In genomic region chr3:72482589-72483249, GRCh38 we compare ENCODE assay signal across 9 cellular contexts. TPM values are rescaled to one million over a fixed set of nuclear protein-coding genes. Genes with fewer than 3 reads are reported as not detected.
DNase-seq lines count a peak whose midpoint lies in the region; ATAC-seq and TF ChIP-seq lines count a peak whose summit lies in the region.
"Had no signal": no experiment of that assay in that cellular context is flagged by ENCODE, and none has a peak within 500 bp of the region (broad histone marks: within the 10 kb centered on the region; RNA-seq: fewer than 3 reads in every experiment).

No MANE protein-coding gene starts in this region.

- H3K36me3 ChIP-seq in MM.1S (replicated peaks; ENCODE audit: insufficient read depth, low read length), result no peaks in the 10 kb centered on the region
- no peaks in the 10 kb centered on the region for H3K36me3 ChIP-seq in esophagus muscularis mucosa
- no peaks in the 10 kb centered on the region for H3K36me3 ChIP-seq in suprapubic skin

- H3K4me2 ChIP-seq in MM.1S (ENCODE audit: low read depth, low read length), result peak overlapping the region; percentile 73

- no peaks in the 10 kb centered on the region for H3K79me2 ChIP-seq in MM.1S (ENCODE audit: low read length)

- no peaks in the 10 kb centered on the region for H3K27me3 Mint-ChIP-seq in activated CD8-positive, alpha-beta memory T cell treated with anti-CD3 and anti-CD28 coated beads, Interleukin-2, amount 10 ng/mL, durations not matched to agents 7 days and 5 days

- H4K20me1 ChIP-seq in MM.1S (ENCODE audit: insufficient read depth, low read length), result no peaks in the 10 kb centered on the region

- H3K27me3 ChIP-seq in MM.1S (replicated peaks; ENCODE audit: insufficient read depth, low read length), result no peaks in the 10 kb centered on the region
- H3K27me3 ChIP-seq in esophagus muscularis mucosa, result no peaks in the 10 kb centered on the region
- no peaks in the 10 kb centered on the region for H3K27me3 ChIP-seq in suprapubic skin

- 18% methylated on average over 12 of the region's 12 CpGs for WGBS in esophagus muscularis mucosa
- WGBS in suprapubic skin, result 13% methylated on average over 12 of the region's 12 CpGs

- no peaks in the 10 kb centered on the region for H3F3A ChIP-seq in MM.1S (ENCODE audit: insufficient read depth, low read length)

- peak; percentile 84 for ATAC-seq in activated CD8-positive, alpha-beta memory T cell treated with anti-CD3 and anti-CD28 coated beads, Interleukin-2, amount 10 ng/mL, durations not matched to agents 7 days and 5 days

- TF ChIP-seq CTCF in MM.1S (IDR thresholded peaks at IDR 0.05; ENCODE audit: low read length) (no peak), esophagus muscularis mucosa (IDR thresholded peaks at IDR 0.05) (no peak), suprapubic skin (IDR thresholded peaks at IDR 0.05) (no peak)

- H3K4me1 ChIP-seq in MM.1S (ENCODE audit: low read length) (peaks cover 6% of the 10 kb centered on the region), esophagus muscularis mucosa (peaks cover 26 to 39% (median 38%) of the 10 kb centered on the region in 4 donors), suprapubic skin (peaks cover 22% of the 10 kb centered on the region)

- H3K27ac Mint-ChIP-seq in activated CD8-positive, alpha-beta memory T cell treated with anti-CD3 and anti-CD28 coated beads, Interleukin-2, amount 10 ng/mL, durations not matched to agents 7 days and 5 days, result peak overlapping the region; percentile 88

- no peaks in the 10 kb centered on the region for H3K9me2 ChIP-seq in MM.1S (replicated peaks; ENCODE audit: insufficient read depth, low read length)

- CTCF ChIA-PET in activated CD8-positive, alpha-beta memory T cell treated with anti-CD3 and anti-CD28 coated beads, Interleukin-2, amount 10 ng/mL, durations not matched to agents 7 days and 5 days (lab: Charles Lee), result interaction anchor here (0.8 to 1.2 kb wide), 4 partner anchors 12 to 339 kb away, joined by 3 read pairs; no protein-coding TSS in a partner anchor

- peak overlapping the region; percentile 50 for H3K4me3 ChIP-seq in MM.1S (ENCODE audit: low read length)
- H3K4me3 ChIP-seq in esophagus muscularis mucosa, result peak overlapping the region; percentile 32 to 54 (median 40)
- peak overlapping the region; percentile 35 for H3K4me3 ChIP-seq in suprapubic skin

- H3K4me3 Mint-ChIP-seq in activated CD8-positive, alpha-beta memory T cell treated with anti-CD3 and anti-CD28 coated beads, Interleukin-2, amount 10 ng/mL, durations not matched to agents 7 days and 5 days, result peak overlapping the region; percentile 59

- DNase-seq in DMS53 (lab: John Stamatoyannopoulos, UW) (peak; percentile 63), DMS53 treated with DMSO at 0.1 percent for 48 hours (lab: John Stamatoyannopoulos, UW; ENCODE audit: unreplicated experiment) (no peak), MM.1S (peak; percentile 47), esophagus muscularis mucosa (ENCODE audit: extremely low spot score) (peak; percentile 96), non-pigmented ciliary epithelial cell (ENCODE audit: low read depth) (peak; percentile 43), suprapubic skin (ENCODE audit: low spot score in 2 of 2) (peak; percentile 81 to 84), NCI-H1048 (lab: John Stamatoyannopoulos, UW) (no peak)
- DNase-seq in activated CD8-positive, alpha-beta memory T cell treated with anti-CD3 and anti-CD28 coated beads, Interleukin-2, amount 10 ng/mL, durations not matched to agents 7 days and 5 days, result peak; percentile 89

- intact Hi-C loops in esophagus muscularis mucosa (cut with DNase I), result no loop called here

- no peaks in the 10 kb centered on the region for H3K9me3 ChIP-seq in MM.1S (replicated peaks; ENCODE audit: insufficient read depth, low read length)
- no peaks in the 10 kb centered on the region for H3K9me3 ChIP-seq in esophagus muscularis mucosa
- H3K9me3 ChIP-seq in suprapubic skin, result no peaks in the 10 kb centered on the region

- peaks cover 11% of the 10 kb centered on the region for H3K36me3 Mint-ChIP-seq in activated CD8-positive, alpha-beta memory T cell treated with anti-CD3 and anti-CD28 coated beads, Interleukin-2, amount 10 ng/mL, durations not matched to agents 7 days and 5 days

- H3K27ac ChIP-seq in MM.1S (ENCODE audit: low read length), result peak overlapping the region; percentile 32; the same call in 1 of the 2 replicates
- H3K27ac ChIP-seq in esophagus muscularis mucosa (replicated peaks in 1 of 4), result peak overlapping the region; percentile 29 to 69 (median 64)
- no peak overlapping the region for H3K27ac ChIP-seq in suprapubic skin
- H3K27ac ChIP-seq: 22Rv1 had no signal

- H3K9ac ChIP-seq in MM.1S (ENCODE audit: low read length), result peak overlapping the region; percentile 42; the same call in 1 of the 2 replicates

- no peaks in the 10 kb centered on the region for H3K9me3 Mint-ChIP-seq in activated CD8-positive, alpha-beta memory T cell treated with anti-CD3 and anti-CD28 coated beads, Interleukin-2, amount 10 ng/mL, durations not matched to agents 7 days and 5 days (ENCODE audit: low read depth)

- H2AFZ ChIP-seq in MM.1S (ENCODE audit: low read length), result peak overlapping the region; percentile 98

- H3K4me1 Mint-ChIP-seq in activated CD8-positive, alpha-beta memory T cell treated with anti-CD3 and anti-CD28 coated beads, Interleukin-2, amount 10 ng/mL, durations not matched to agents 7 days and 5 days, result peaks cover 64% of the 10 kb centered on the region

- no peak for TF ChIP-seq POLR2A in esophagus muscularis mucosa (IDR thresholded peaks at IDR 0.05; ENCODE audit: low read depth)
- TF ChIP-seq POLR2A in suprapubic skin (IDR thresholded peaks at IDR 0.05), result no peak

- TF ChIP-seq EP300 in esophagus muscularis mucosa (IDR thresholded peaks at IDR 0.05), result no peak
- TF ChIP-seq EP300 in suprapubic skin (IDR thresholded peaks at IDR 0.05), result no peak

RNA-seq across cellular contexts. Expression of gene RYBP, which starts 36.3 kb away (rescaled TPM):
- total RNA-seq in activated CD8-positive, alpha-beta memory T cell treated with anti-CD3 and anti-CD28 coated beads, Interleukin-2, amount 10 ng/mL, durations not matched to agents 7 days and 5 days, result 10 to 100 TPM; 11.7 to 17.9 TPM
- total RNA-seq in esophagus muscularis mucosa, result 10 to 100 TPM; 14.2 to 16.6 (median 15.1) TPM
- total RNA-seq in suprapubic skin, result 10 to 100 TPM; 11.4 to 13.8 (median 12.2) TPM

Comparison
In these comparisons a context has a peak if more than half of its experiments do, and no peak if none do; other contexts are left out.
1. DNase-seq: peak in DMS53 (single experiment), MM.1S (single experiment), activated CD8-positive, alpha-beta memory T cell treated with anti-CD3 and anti-CD28 coated beads, Interleukin-2, amount 10 ng/mL, durations not matched to agents 7 days and 5 days (single experiment), esophagus muscularis mucosa (single experiment), non-pigmented ciliary epithelial cell (single experiment) and suprapubic skin (2 of 2); none in DMS53 treated with DMSO at 0.1 percent for 48 hours (single experiment) and NCI-H1048 (single experiment).
2. Peak in every context shown above with its lines, with median percentiles within 50 percentile points of each other: H3K4me3 ChIP-seq.